In the genomic region with DNA sequence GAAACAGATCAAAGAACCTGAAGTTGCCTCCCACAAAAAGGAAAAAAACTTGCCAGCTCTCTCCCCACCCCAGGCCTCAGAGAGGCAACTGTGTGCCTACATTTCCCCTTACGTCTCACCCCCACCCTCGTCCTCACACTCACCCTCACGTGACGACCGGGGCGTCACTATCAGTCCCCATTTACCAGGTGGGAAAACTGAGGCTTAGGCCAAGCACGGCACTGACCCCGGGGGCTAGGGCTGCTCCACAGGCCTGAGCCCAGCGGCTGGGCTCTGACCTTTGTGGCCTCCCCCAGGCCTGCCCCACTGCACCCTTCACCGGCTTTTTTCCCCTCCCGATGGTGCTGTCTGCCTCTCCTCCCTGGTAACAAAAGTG, we compare ENCODE assay signal across 17 cellular contexts. TPM values are rescaled to one million over a fixed set of nuclear protein-coding genes. Genes with fewer than 3 reads are reported as not detected.
DNase-seq lines count a peak whose midpoint lies in the region; ATAC-seq and TF ChIP-seq lines count a peak whose summit lies in the region.
"Had no signal": no experiment of that assay in that cellular context is flagged by ENCODE, and none has a peak within 500 bp of the region (broad histone marks: within the 10 kb centered on the region; RNA-seq: fewer than 3 reads in every experiment).

No MANE protein-coding gene starts in this region.

- ATAC-seq in GM18867 (IDR thresholded peaks at IDR 0.05; ENCODE audit: unreplicated experiment): no peak
- ATAC-seq: foreskin keratinocyte, HCT116 had no signal

- WGBS in spleen, 5 donors: 65 to 83% (median 76%) methylated on average over 11 of the region's 11 CpGs

- no peak for TF ChIP-seq CTCF in spleen (IDR thresholded peaks at IDR 0.05 in 8 of 11, conservative IDR thresholded peaks at IDR 0.05 in 3 of 11)

- no peaks in the 10 kb centered on the region for H3K9me3 Mint-ChIP-seq in activated naive CD8-positive, alpha-beta T cell (ENCODE audit: low read depth)

- intact Hi-C loops in spleen (cut with DNase I; ENCODE audit: low total_unique reads): no loop called here

- H3K27ac Mint-ChIP-seq in activated naive CD8-positive, alpha-beta T cell: peak overlapping the region; percentile 93
- H3K27ac Mint-ChIP-seq: IgD-negative memory B cell, memory B cell had no signal

- H3K27me3 Mint-ChIP-seq in activated naive CD8-positive, alpha-beta T cell: no peaks in the 10 kb centered on the region
- H3K27me3 Mint-ChIP-seq: IgD-negative memory B cell had no signal

- H3K4me1 Mint-ChIP-seq in activated naive CD8-positive, alpha-beta T cell (ENCODE audit: low read depth): peaks cover 91% of the 10 kb centered on the region
- H3K4me1 Mint-ChIP-seq: memory B cell had no signal

- peaks cover 0 to 9% (median 4%) of the 10 kb centered on the region in 8 donors for H3K9me3 ChIP-seq in spleen
- H3K9me3 ChIP-seq: breast epithelium, suprapubic skin had no signal

- DNase-seq in Jurkat, Clone E6-1 (ENCODE audit: low read depth, low spot score): peak; percentile 40
- peak; percentile 56 for DNase-seq in activated CD4-positive, alpha-beta T cell treated with anti-CD3 and anti-CD28 coated beads for 48 hours
- DNase-seq in spleen (peak; percentile 63), NCI-H1930 (lab: John Stamatoyannopoulos, UW) (no peak), cerebellar cortex (ENCODE audit: low spot score) (no peak), hypothalamus (lab: John Stamatoyannopoulos, UW) (no peak)
- DNase-seq: foreskin keratinocyte, NCI-H1417, NCI-H2227 treated with DMSO at 0.1 percent for 48 hours, SHP77 had no signal

- peak overlapping the region; percentile 53 for H3K4me3 Mint-ChIP-seq in activated naive CD8-positive, alpha-beta T cell
- H3K4me3 Mint-ChIP-seq: IgD-negative memory B cell, memory B cell had no signal

- TF ChIP-seq POLR2A in spleen (IDR thresholded peaks at IDR 0.05): no peak

- H3K36me3 Mint-ChIP-seq in activated naive CD8-positive, alpha-beta T cell: peaks cover 2% of the 10 kb centered on the region

- no peak overlapping the region for H3K4me3 ChIP-seq in Jurkat, Clone E6-1 (ENCODE audit: low read length)
- no peak overlapping the region for H3K4me3 ChIP-seq in spleen
- H3K4me3 ChIP-seq: breast epithelium, suprapubic skin had no signal

- no peak overlapping the region for H3K27ac ChIP-seq in spleen
- H3K27ac ChIP-seq: breast epithelium, foreskin keratinocyte, suprapubic skin had no signal

- H3K36me3 ChIP-seq in spleen: no peaks in the 10 kb centered on the region
- H3K36me3 ChIP-seq: breast epithelium, suprapubic skin had no signal

- H3K4me1 ChIP-seq in spleen: peaks cover 3 to 49% (median 18%) of the 10 kb centered on the region in 6 donors
- H3K4me1 ChIP-seq: breast epithelium, foreskin keratinocyte had no signal

- H3K27me3 ChIP-seq in spleen (replicated peaks in 1 of 7): no peaks in the 10 kb centered on the region
- H3K27me3 ChIP-seq: breast epithelium, foreskin keratinocyte, suprapubic skin had no signal

RNA-seq across cellular contexts. Expression of a gene that starts 51.5 kb away (rescaled TPM):
- polyA plus RNA-seq in Jurkat, Clone E6-1 (2012; ENCODE audit: insufficient read depth, insufficient read length): 21.7 TPM
- total RNA-seq in spleen: 10 to 100 TPM; 38.1 to 76.3 (median 52.3) TPM
- polyA plus RNA-seq in spleen: 10 to 100 TPM; 17.3 to 22.1 (median 18.2) TPM
- total RNA-seq: foreskin keratinocyte had no signal

Comparison
In these comparisons a context has a peak if more than half of its experiments do, and no peak if none do; other contexts are left out.
1. DNase-seq: peak in Jurkat, Clone E6-1 (single experiment), activated CD4-positive, alpha-beta T cell treated with anti-CD3 and anti-CD28 coated beads for 48 hours (single experiment) and spleen (single experiment); none in NCI-H1930 (0 of 2), cerebellar cortex (single experiment) and hypothalamus (0 of 51).